Comparison of ENCODE assay signal across 1 cellular context in genomic region chr11:69642549-69642912, GRCh38.
TF ChIP-seq lines count a peak whose summit lies in the region.

No MANE protein-coding gene starts in this region.

TF ChIP-seq in SK-N-SH treated with all-trans-retinoic acid at 6 μM for 48 hours, 23 proteins besides CTCF, POLR2A, EP300 and RAD21 (continued from another document):
- TF ChIP-seq, protein P1, sequence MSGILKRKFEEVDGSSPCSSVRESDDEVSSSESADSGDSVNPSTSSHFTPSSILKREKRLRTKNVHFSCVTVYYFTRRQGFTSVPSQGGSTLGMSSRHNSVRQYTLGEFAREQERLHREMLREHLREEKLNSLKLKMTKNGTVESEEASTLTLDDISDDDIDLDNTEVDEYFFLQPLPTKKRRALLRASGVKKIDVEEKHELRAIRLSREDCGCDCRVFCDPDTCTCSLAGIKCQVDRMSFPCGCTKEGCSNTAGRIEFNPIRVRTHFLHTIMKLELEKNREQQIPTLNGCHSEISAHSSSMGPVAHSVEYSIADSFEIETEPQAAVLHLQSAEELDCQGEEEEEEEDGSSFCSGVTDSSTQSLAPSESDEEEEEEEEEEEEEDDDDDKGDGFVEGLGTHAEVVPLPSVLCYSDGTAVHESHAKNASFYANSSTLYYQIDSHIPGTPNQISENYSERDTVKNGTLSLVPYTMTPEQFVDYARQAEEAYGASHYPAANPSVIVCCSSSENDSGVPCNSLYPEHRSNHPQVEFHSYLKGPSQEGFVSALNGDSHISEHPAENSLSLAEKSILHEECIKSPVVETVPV (CRISPR knock-in tag; IDR thresholded peaks at IDR 0.05): no peak
